ENCODE assay signal across 8 cellular contexts in genomic region chr19:49473868-49474544, GRCh38. TPM values are rescaled to one million over a fixed set of nuclear protein-coding genes. Genes with fewer than 3 reads are reported as not detected.
DNase-seq lines count a peak whose midpoint lies in the region; ATAC-seq, FAIRE-seq and TF ChIP-seq lines count a peak whose summit lies in the region.

Gene FLT3LG (plus strand): TSS chr19:49474215. CDS start chr19:49474640, 425 bp downstream.

- peak within 1 kb of the TSS; percentile 92 for H3K4me2 ChIP-seq in A549

- TF ChIP-seq POLR2A in A549 (IDR thresholded peaks at IDR 0.05; ENCODE audit: low read length) = no peak

- H3K36me3 ChIP-seq in mucosa of stomach (ENCODE audit: control insufficient read depth, insufficient read depth, low read length) = no peaks in the 10 kb centered on the region

- DNase-seq in A549 (ENCODE audit: low read depth in 1 of 2, low spot score in 1 of 2) (peak; percentile 61 to 90), GM18507 (ENCODE audit: extremely low spot score, insufficient read length, low read depth) (peak; percentile 89), NOMO-1 treated with DMSO at 0.1 percent for 48 hours (lab: John Stamatoyannopoulos, UW; ENCODE audit: unreplicated experiment) (peak; percentile 77), epithelial cell of esophagus (ENCODE audit: low read depth) (peak; percentile 58)
- DNase-seq in activated CD8-positive, alpha-beta memory T cell treated with anti-CD3 and anti-CD28 coated beads, Interleukin-2, amount 50 U/mL, for 48 hours = peak; percentile 98
- DNase-seq in stimulated activated CD8-positive, alpha-beta memory T cell treated with anti-CD3 and anti-CD28 coated beads, Interleukin-7, amount 100 ng/mL, for 24 hours (ENCODE audit: low read depth) = peak; percentile 73

- peak within 1 kb of the TSS; percentile 77 to 91 for H3K27ac ChIP-seq in A549

- 5% methylated on average over 26 of the region's 33 CpGs for WGBS in A549 (ENCODE audit: missing lambda C conversion rate)

- ATAC-seq in A549 (peak; percentile 59 to 71), HG03378 (IDR thresholded peaks at IDR 0.05; ENCODE audit: unreplicated experiment) (peak; percentile 57)

- H3K4me1 ChIP-seq in A549 (peaks cover 21% of the 10 kb centered on the region), mucosa of stomach (ENCODE audit: control insufficient read depth, insufficient read depth, low read length) (peaks cover 6% of the 10 kb centered on the region)

- peak within 1 kb of the TSS; percentile 89 for H3K9ac ChIP-seq in mucosa of stomach (ENCODE audit: low read length)

- CTCF ChIA-PET in A549 (lab: Yijun Ruan, JAX) = interaction anchor here (0.5 to 5.5 kb wide), 38 partner anchors 8 to 1750 kb away, joined by 3 to 87 read pairs (median 4); partner anchors contain the start of genes ALDH16A1, KASH5, PIH1D1 and PRRG2

- TF ChIP-seq EP300 in A549 (IDR thresholded peaks at IDR 0.05) = no peak

- FAIRE-seq in A549 (lab: Jason Lieb, UNC) = no peak
- FAIRE-seq in GM18507 (lab: Jason Lieb, UNC) = peak; percentile 89

- TF ChIP-seq CTCF in A549 (IDR thresholded peaks at IDR 0.05) (peak; percentile 99), epithelial cell of esophagus (IDR thresholded peaks at IDR 0.05; ENCODE audit: insufficient read depth, low read depth, low read length, missing control alignments) (peak; percentile 72)

- peak; percentile 36 to 59 for TF ChIP-seq RAD21 in A549 (conservative IDR thresholded peaks at IDR 0.05 in 1 of 2, IDR thresholded peaks at IDR 0.05 in 1 of 2)

- POLR2A ChIA-PET in A549 (lab: Yijun Ruan, JAX) = interaction anchor here (0.8 to 1.7 kb wide), 2 partner anchors 21 to 22 kb away, joined by 3 to 8 read pairs; partner anchors contain the start of gene ALDH16A1

- H3K9me3 ChIP-seq in A549 = no peaks in the 10 kb centered on the region
- no peaks in the 10 kb centered on the region for H3K9me3 ChIP-seq in mucosa of stomach (ENCODE audit: control insufficient read depth, low read length)

- H3K4me3 ChIP-seq in A549 = peak within 1 kb of the TSS; percentile 59
- peak within 1 kb of the TSS; percentile 62 for H3K4me3 ChIP-seq in epithelial cell of esophagus (ENCODE audit: low read length)
- peak within 1 kb of the TSS; percentile 71 for H3K4me3 ChIP-seq in mucosa of stomach (ENCODE audit: low read length)

- H3K27me3 ChIP-seq in mucosa of stomach (ENCODE audit: control insufficient read depth, insufficient read depth, low read length) = no peaks in the 10 kb centered on the region

TF ChIP-seq in A549, 52 proteins besides CTCF, POLR2A, EP300 and RAD21:
- TF ChIP-seq EHMT2 (IDR thresholded peaks at IDR 0.05; ENCODE audit: low read depth) (no peak), POLR2AphosphoS2 (conservative IDR thresholded peaks at IDR 0.05; ENCODE audit: low read length) (no peak), FOXS1 (CRISPR knock-in tag; IDR thresholded peaks at IDR 0.05) (no peak), MYC (IDR thresholded peaks at IDR 0.05; ENCODE audit: borderline replicate concordance, low read length) (no peak), ESRRA (IDR thresholded peaks at IDR 0.05; ENCODE audit: borderline replicate concordance, low read length) (no peak), JUNB (IDR thresholded peaks at IDR 0.05) (no peak), MAX (IDR thresholded peaks at IDR 0.05) (peak; percentile 82), ATOH8 (CRISPR knock-in tag; IDR thresholded peaks at IDR 0.05; ENCODE audit: low read depth) (no peak), E2F6 (IDR thresholded peaks at IDR 0.05; ENCODE audit: borderline replicate concordance, low read depth) (peak; percentile 59; the same call in 1 of the 2 replicates), SMC3 (IDR thresholded peaks at IDR 0.05) (peak; percentile 76), KDM1A (IDR thresholded peaks at IDR 0.05; ENCODE audit: low read depth) (no peak), HEYL (CRISPR knock-in tag; IDR thresholded peaks at IDR 0.05) (no peak), KDM5A (IDR thresholded peaks at IDR 0.05) (no peak)

RNA-seq across cellular contexts. Expression of gene FLT3LG, which starts in this region (rescaled TPM):
- polyA plus RNA-seq in A549 (2011; rRNA removed) (0.42 and 0.58 TPM in 2 replicates), A549 (2017; fragmentation: RNase III; extraction: RNeasy Plus Mini Kit Qiagen cat#74134 plus additional on column Dnase treatment) (0.99 to 1.2 TPM (median 1.0 TPM) in 3 replicates)
- polyA plus RNA-seq in A549 (2012; cell fraction: cytosol; rRNA removed) = 0.75 and 1.4 TPM in 2 replicates
- 1.9 and 2.2 TPM in 2 replicates for polyA plus RNA-seq in A549 (2012; cell fraction: nucleus; rRNA removed)
- 0.41 and 0.92 TPM in 2 replicates for polyA minus RNA-seq in A549 (2011; rRNA and poly(A)+ RNA removed)

Comparison
In these comparisons a context has a peak if more than half of its experiments do, and no peak if none do; other contexts are left out.
1. Peak in every context shown above with its lines: DNase-seq, ATAC-seq, H3K4me3 ChIP-seq and H3K27ac ChIP-seq.